ENCODE assay signal across 8 cellular contexts in genomic region chr7:30445770-30446169, GRCh38. TPM values are rescaled to one million over a fixed set of nuclear protein-coding genes. Genes with fewer than 3 reads are reported as not detected.
DNase-seq lines count a peak whose midpoint lies in the region; TF ChIP-seq lines count a peak whose summit lies in the region.

No MANE protein-coding gene starts in this region.

- H3K79me2 ChIP-seq in H9 (ENCODE audit: insufficient read depth, low read length), result no peaks in the 10 kb centered on the region
- H3K79me2 ChIP-seq in mammary epithelial cell (ENCODE audit: insufficient read depth, low read length), result no peaks in the 10 kb centered on the region

- peak; percentile 77 for TF ChIP-seq CTCF in GM12872 (IDR thresholded peaks at IDR 0.05; ENCODE audit: insufficient read depth, low read depth, low read length)
- TF ChIP-seq CTCF in H9 (conservative IDR thresholded peaks at IDR 0.05), result peak; percentile 28; the same call in 1 of the 3 replicates
- no peak for TF ChIP-seq CTCF in nephron progenitor cell (IDR thresholded peaks at IDR 0.05)
- TF ChIP-seq CTCF in tibial artery (IDR thresholded peaks at IDR 0.05), result peak; percentile 17 to 39
- no peak for TF ChIP-seq CTCF in mammary epithelial cell (conservative IDR thresholded peaks at IDR 0.05 in 1 of 2, IDR thresholded peaks at IDR 0.05 in 1 of 2; ENCODE audit: extremely low read depth in 1 of 2, insufficient read depth in 1 of 2, low read depth in 1 of 2, low read length in 2 of 2)

- H3K4me3 Mint-ChIP-seq in H9 (no peak overlapping the region), nephron progenitor cell (no peak overlapping the region)
- no peak overlapping the region for H3K4me3 Mint-ChIP-seq in dendritic cell treated with granulocyte-macrophage colony-stimulating factor and Interleukin-4, amounts not matched to agents 40 ng/mL and 50 ng/mL, for 4 days

- H3K27me3 Mint-ChIP-seq in H9 (ENCODE audit: low read depth), result peaks cover 2% of the 10 kb centered on the region; the same call in 1 of the 2 replicates
- H3K27me3 Mint-ChIP-seq in dendritic cell treated with granulocyte-macrophage colony-stimulating factor and Interleukin-4, amounts not matched to agents 40 ng/mL and 50 ng/mL, for 4 days, result no peaks in the 10 kb centered on the region
- H3K27me3 Mint-ChIP-seq in nephron progenitor cell (ENCODE audit: low read depth, poor library complexity), result no peaks in the 10 kb centered on the region

- no peak overlapping the region for H2BK15ac ChIP-seq in H9 (ENCODE audit: low read depth, low read length)

- no peak overlapping the region for H2BK120ac ChIP-seq in H9 (ENCODE audit: low read depth, low read length, poor library complexity, severe bottlenecking)

- H3T11ph ChIP-seq in H9 (ENCODE audit: low read length), result no peak overlapping the region

- H3K4me2 ChIP-seq in H9 (ENCODE audit: insufficient read depth, insufficient read length, low read length), result no peak overlapping the region
- H3K4me2 ChIP-seq in mammary epithelial cell (ENCODE audit: insufficient read depth, low read depth, low read length), result no peak overlapping the region

- H4K91ac ChIP-seq in H9 (ENCODE audit: insufficient read length, low read depth, low read length), result no peak overlapping the region

- BruUV-seq in mammary epithelial cell (replicated peaks; lab: Mats Ljungman, UMichigan), result no TSS peak

- WGBS in H9 (ENCODE audit: extremely low coverage, insufficient read length, low lambda C conversion rate), result no CpG with 5 or more reads among the region's 7 CpGs
- 90% methylated on average over 3 of the region's 7 CpGs for WGBS in mammary epithelial cell (ENCODE audit: low coverage, missing lambda C conversion rate)

- no peaks in the 10 kb centered on the region for H3K27me3 ChIP-seq in H9 (ENCODE audit: insufficient read depth, low read length)
- H3K27me3 ChIP-seq in tibial artery, result no peaks in the 10 kb centered on the region
- no peaks in the 10 kb centered on the region for H3K27me3 ChIP-seq in mammary epithelial cell (ENCODE audit: insufficient read depth, low read length)

- H4K5ac ChIP-seq in H9 (ENCODE audit: insufficient read length, low read depth, low read length), result no peak overlapping the region

- dilution Hi-C loops in mammary epithelial cell (cut with HindIII; ENCODE audit: low sequenced_read_pairs), result no loop called here

- H4K8ac ChIP-seq in H9 (replicated peaks; ENCODE audit: insufficient read length, low read depth, low read length), result no peak overlapping the region

- CTCF ChIA-PET in mammary epithelial cell (lab: Charles Lee; ENCODE audit: low non-redundant PET), result no interaction called here

- peaks cover 0 to 12% (median 0%) of the 10 kb centered on the region in 3 experiments; a peak in 2 of 7 replicates for H3K36me3 Mint-ChIP-seq in H9 (ENCODE audit: insufficient read depth in 1 of 3, low read depth in 3 of 3)
- peaks cover 49% of the 10 kb centered on the region for H3K36me3 Mint-ChIP-seq in dendritic cell treated with granulocyte-macrophage colony-stimulating factor and Interleukin-4, amounts not matched to agents 40 ng/mL and 50 ng/mL, for 4 days (ENCODE audit: low read depth)
- peaks cover 32% of the 10 kb centered on the region for H3K36me3 Mint-ChIP-seq in nephron progenitor cell (ENCODE audit: low read depth)

- no peak overlapping the region for H3K56ac ChIP-seq in H9 (ENCODE audit: insufficient read length, low read depth, low read length)

- peaks cover 9 to 15% of the 10 kb centered on the region in 2 experiments for H3K4me1 Mint-ChIP-seq in H9
- peaks cover 11% of the 10 kb centered on the region for H3K4me1 Mint-ChIP-seq in dendritic cell treated with granulocyte-macrophage colony-stimulating factor and Interleukin-4, amounts not matched to agents 40 ng/mL and 50 ng/mL, for 4 days (ENCODE audit: low read depth)
- H3K4me1 Mint-ChIP-seq in nephron progenitor cell, result peaks cover 6% of the 10 kb centered on the region

- H4K20me1 ChIP-seq in H9 (ENCODE audit: control insufficient read depth, insufficient read depth, insufficient read length), result no peaks in the 10 kb centered on the region
- no peaks in the 10 kb centered on the region for H4K20me1 ChIP-seq in mammary epithelial cell (ENCODE audit: insufficient read depth, low read length)

- H2AFZ ChIP-seq in H9 (ENCODE audit: low read length), result no peak overlapping the region
- no peak overlapping the region for H2AFZ ChIP-seq in mammary epithelial cell (ENCODE audit: low read depth, low read length)

- in situ Hi-C loops in mammary epithelial cell (cut with MboI; ENCODE audit: low sequenced_read_pairs in 2 of 2), result no loop called here

- H3K23me2 ChIP-seq in H9 (ENCODE audit: insufficient read length, low read depth, low read length, poor library complexity, severe bottlenecking), result no peaks in the 10 kb centered on the region

- H3K36me3 ChIP-seq in tibial artery (peaks cover 33 to 57% (median 55%) of the 10 kb centered on the region in 3 donors), mammary epithelial cell (ENCODE audit: insufficient read depth, low read length) (peaks cover 6% of the 10 kb centered on the region)

- H3K18ac ChIP-seq in H9 (ENCODE audit: insufficient read length, low read depth, low read length), result no peak overlapping the region

- intact Hi-C loops in dendritic cell treated with granulocyte-macrophage colony-stimulating factor and Interleukin-4, amounts not matched to agents 40 ng/mL and 50 ng/mL, for 4 days (cut with micrococcal nuclease), result no loop called here
- intact Hi-C loops in tibial artery (cut with DNase I; ENCODE audit: low total_unique reads) (no loop called here), mammary epithelial cell (cut with micrococcal nuclease) (no loop called here)

- H3K4me1 ChIP-seq in H9 (ENCODE audit: insufficient read depth, low read length) (no peaks in the 10 kb centered on the region), tibial artery (no peaks in the 10 kb centered on the region), mammary epithelial cell (ENCODE audit: insufficient read depth, low read length) (no peaks in the 10 kb centered on the region)

- no peak overlapping the region for H2BK20ac ChIP-seq in H9 (ENCODE audit: low read depth, low read length, poor library complexity, severe bottlenecking)

- no peak overlapping the region; a peak in 1 of 7 replicates for H3K27ac Mint-ChIP-seq in H9
- H3K27ac Mint-ChIP-seq in dendritic cell treated with granulocyte-macrophage colony-stimulating factor and Interleukin-4, amounts not matched to agents 40 ng/mL and 50 ng/mL, for 4 days, result peak overlapping the region; percentile 61
- peak overlapping the region; percentile 43 for H3K27ac Mint-ChIP-seq in nephron progenitor cell

- H3K79me1 ChIP-seq in H9 (ENCODE audit: insufficient read depth, low read depth, low read length, poor library complexity, severe bottlenecking), result no peaks in the 10 kb centered on the region

- H2AK5ac ChIP-seq in H9 (ENCODE audit: insufficient read length, low read length), result no peak overlapping the region

- H3K9ac ChIP-seq in H9 (ENCODE audit: extremely low read depth, insufficient read length, low read length) (no peak overlapping the region), mammary epithelial cell (ENCODE audit: insufficient read depth, low read length) (no peak overlapping the region)

- DNase-seq in H9, result no peak
- DNase-seq in NCI-H1092 (lab: John Stamatoyannopoulos, UW), result peak; percentile 77
- DNase-seq in activated CD4-positive, CD25-positive, alpha-beta regulatory T cell treated with anti-CD3 and anti-CD28 coated beads, Interleukin-2, amount 50 U/mL, for 72 hours, result peak; percentile 44
- peak; percentile 33 for DNase-seq in nephron progenitor cell
- peak; percentile 82 to 83 for DNase-seq in tibial artery
- DNase-seq in mammary epithelial cell, result no peak

- H3K9me3 Mint-ChIP-seq in H9 (no peaks in the 10 kb centered on the region), nephron progenitor cell (peaks cover 5% of the 10 kb centered on the region)
- no peaks in the 10 kb centered on the region for H3K9me3 Mint-ChIP-seq in dendritic cell treated with granulocyte-macrophage colony-stimulating factor and Interleukin-4, amounts not matched to agents 40 ng/mL and 50 ng/mL, for 4 days

- H3K9me3 ChIP-seq in H9 (ENCODE audit: control insufficient read depth, low read depth, low read length) (no peaks in the 10 kb centered on the region), tibial artery (no peaks in the 10 kb centered on the region), mammary epithelial cell (replicated peaks; ENCODE audit: insufficient read depth, low read length) (no peaks in the 10 kb centered on the region)

- H3K27ac ChIP-seq in H9 (ENCODE audit: insufficient read length, low read depth, low read length) (no peak overlapping the region), tibial artery (no peak overlapping the region), mammary epithelial cell (ENCODE audit: insufficient read depth, low read depth, low read length) (no peak overlapping the region)

- H3K4ac ChIP-seq in H9 (ENCODE audit: low read depth, low read length), result no peak overlapping the region

- H2BK5ac ChIP-seq in H9 (ENCODE audit: insufficient read length, low read length), result no peak overlapping the region

- no peak overlapping the region for H3K14ac ChIP-seq in H9 (ENCODE audit: insufficient read depth, low read length)

- H3K4me3 ChIP-seq in tibial artery (no peak overlapping the region), mammary epithelial cell (replicated peaks in 1 of 3; ENCODE audit: insufficient read depth in 1 of 3, low read depth in 2 of 3, low read length in 3 of 3) (no peak overlapping the region)

- H3K23ac ChIP-seq in H9 (ENCODE audit: insufficient read length, low read depth, low read length), result no peak overlapping the region

- H2BK12ac ChIP-seq in H9 (ENCODE audit: insufficient read length, low read depth, low read length), result no peak overlapping the region

RNA-seq across cellular contexts. Expression of gene NOD1, which starts 32.8 kb away (rescaled TPM):
- total RNA-seq in H9 (2021), result 4.9 and 5.3 TPM in 2 replicates
- 1 to 10 TPM; 6.0 to 9.7 TPM for total RNA-seq in mammary epithelial cell
- 3.7 TPM for polyA plus RNA-seq in mammary epithelial cell
- 4.0 TPM for polyA minus RNA-seq in mammary epithelial cell

RNA-seq across cellular contexts. Expression of gene GGCT, which starts 58.9 kb away (rescaled TPM):
- 84.9 and 85.0 TPM in 2 replicates for total RNA-seq in H9 (2021)
- total RNA-seq in mammary epithelial cell, result 10 to 100 TPM; 25.7 to 60.3 TPM
- 39.7 TPM for polyA plus RNA-seq in mammary epithelial cell
- polyA minus RNA-seq in mammary epithelial cell, result 11.5 TPM

Comparison
In these comparisons a context has a peak if more than half of its experiments do, and no peak if none do; other contexts are left out.
1. CTCF ChIP-seq: peak in GM12872 (single experiment), H9 (single experiment) and tibial artery (2 of 2); none in nephron progenitor cell (single experiment) and mammary epithelial cell (0 of 2).
2. DNase-seq: peak in NCI-H1092 (single experiment), activated CD4-positive, CD25-positive, alpha-beta regulatory T cell treated with anti-CD3 and anti-CD28 coated beads, Interleukin-2, amount 50 U/mL, for 72 hours (single experiment), nephron progenitor cell (single experiment) and tibial artery (2 of 2); none in H9 (single experiment) and mammary epithelial cell (single experiment).
3. H3K27ac Mint-ChIP-seq: peak in dendritic cell treated with granulocyte-macrophage colony-stimulating factor and Interleukin-4, amounts not matched to agents 40 ng/mL and 50 ng/mL, for 4 days (single experiment) and nephron progenitor cell (single experiment); none in H9 (0 of 3).